ENCODE assay signal across 9 cellular contexts in the genomic region with DNA sequence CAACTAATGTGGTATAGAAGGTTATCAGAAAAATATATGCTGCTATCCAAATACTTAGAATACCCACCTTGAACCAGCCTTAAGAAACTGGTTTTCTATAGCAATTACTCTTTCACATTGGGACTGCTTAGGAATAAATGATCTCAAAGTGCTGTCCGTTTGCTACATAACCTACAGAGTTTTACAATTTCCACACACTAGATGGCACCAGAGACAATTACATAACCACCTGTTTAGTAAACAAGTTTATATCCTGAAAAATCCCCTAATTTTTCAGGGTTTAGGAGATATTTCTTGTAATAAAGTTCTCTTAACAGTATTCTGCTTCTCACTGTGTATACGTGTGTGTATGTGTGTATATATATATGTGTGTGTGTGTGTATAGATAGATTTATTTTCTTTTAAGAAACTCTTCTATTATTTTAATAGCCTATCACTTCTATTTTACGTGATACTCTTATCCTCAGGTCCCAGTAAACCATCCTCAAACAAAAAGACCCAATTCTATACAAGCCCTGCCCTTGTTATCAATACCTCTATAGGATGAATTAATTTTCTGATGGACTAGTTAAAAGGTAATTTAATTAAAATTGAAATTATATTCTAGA. TPM values are rescaled to one million over a fixed set of nuclear protein-coding genes. Genes with fewer than 3 reads are reported as not detected.
DNase-seq lines count a peak whose midpoint lies in the region; ATAC-seq and TF ChIP-seq lines count a peak whose summit lies in the region.
"Had no signal": no experiment of that assay in that cellular context is flagged by ENCODE, and none has a peak within 500 bp of the region (broad histone marks: within the 10 kb centered on the region; RNA-seq: fewer than 3 reads in every experiment).

No MANE protein-coding gene starts in this region.

- TF ChIP-seq CTCF in epithelial cell of esophagus (IDR thresholded peaks at IDR 0.05; ENCODE audit: insufficient read depth, low read depth, low read length, missing control alignments): peak; percentile 45

- no peak for ATAC-seq in GM19328 (IDR thresholded peaks at IDR 0.05; ENCODE audit: unreplicated experiment)
- ATAC-seq in GM19395 (IDR thresholded peaks at IDR 0.05; ENCODE audit: unreplicated experiment): no peak

- DNase-seq in COR-L47 (lab: John Stamatoyannopoulos, UW) (peak; percentile 30), H4 (ENCODE audit: low spot score) (peak; percentile 28), NCI-H526 treated with DMSO at 0.1 percent for 48 hours (lab: John Stamatoyannopoulos, UW) (peak; percentile 25), epithelial cell of esophagus (ENCODE audit: low read depth) (peak; percentile 57), stromal cell of bone marrow (ENCODE audit: low read depth) (peak; percentile 2)
- no peak for DNase-seq in activated CD4-positive, alpha-beta T cell treated with anti-CD3 and anti-CD28 coated beads, Interleukin-2, amount 50 U/mL, for 4 hours

- H3K4me3 ChIP-seq in epithelial cell of esophagus (ENCODE audit: low read length): no peak overlapping the region
- H3K4me3 ChIP-seq: thoracic aorta had no signal

RNA-seq across cellular contexts. Expression of a gene that starts 6.7 kb away (rescaled TPM):
- total RNA-seq in H4 (2014; rRNA removed; shearing (Covaris generic)): not detected in 2 replicates
- total RNA-seq: thoracic aorta had no signal

RNA-seq across cellular contexts. Expression of a gene that starts 26.9 kb away (rescaled TPM):
- not detected in 2 replicates for total RNA-seq in H4 (2014; rRNA removed; shearing (Covaris generic))
- total RNA-seq: thoracic aorta had no signal

RNA-seq across cellular contexts. Expression of a gene that starts 28.5 kb away (rescaled TPM):
- not detected in 2 replicates for total RNA-seq in H4 (2014; rRNA removed; shearing (Covaris generic))
- total RNA-seq: thoracic aorta had no signal

RNA-seq across cellular contexts. Expression of a gene that starts 51.5 kb away (rescaled TPM):
- not detected in 2 replicates for total RNA-seq in H4 (2014; rRNA removed; shearing (Covaris generic))
- total RNA-seq: thoracic aorta had no signal

RNA-seq across cellular contexts. Expression of a gene that starts 59.8 kb away (rescaled TPM):
- not detected in 2 replicates for total RNA-seq in H4 (2014; rRNA removed; shearing (Covaris generic))
- total RNA-seq: thoracic aorta had no signal

Comparison
In these comparisons a context has a peak if more than half of its experiments do, and no peak if none do; other contexts are left out.
1. DNase-seq: peak in COR-L47 (single experiment), H4 (single experiment), NCI-H526 treated with DMSO at 0.1 percent for 48 hours (single experiment), epithelial cell of esophagus (single experiment) and stromal cell of bone marrow (single experiment); none in activated CD4-positive, alpha-beta T cell treated with anti-CD3 and anti-CD28 coated beads, Interleukin-2, amount 50 U/mL, for 4 hours (0 of 2).